In genomic region chr6:52233975-52234823, GRCh38 we compare ENCODE assay signal across 9 cellular contexts. TPM values are rescaled to one million over a fixed set of nuclear protein-coding genes. Genes with fewer than 3 reads are reported as not detected.
DNase-seq lines count a peak whose midpoint lies in the region; ATAC-seq and TF ChIP-seq lines count a peak whose summit lies in the region.
"Had no signal": no experiment of that assay in that cellular context is flagged by ENCODE, and none has a peak within 500 bp of the region (broad histone marks: within the 10 kb centered on the region; RNA-seq: fewer than 3 reads in every experiment).

No MANE protein-coding gene starts in this region.

- H3K9me3 ChIP-seq in cardiac muscle cell (ENCODE audit: low read depth): no peaks in the 10 kb centered on the region

- intact Hi-C loops in Right ventricle myocardium superior (cut with DNase I): loop anchor here (10.0 kb wide), 1 partner anchor 69 kb away; no protein-coding TSS in a partner anchor

- peak; percentile 40 for TF ChIP-seq CTCF in cardiac muscle cell (IDR thresholded peaks at IDR 0.05; ENCODE audit: low read depth, low read length)
- TF ChIP-seq CTCF in retinal pigment epithelial cell (conservative IDR thresholded peaks at IDR 0.05; ENCODE audit: low read depth, low read length): peak; percentile 57

- no peaks in the 10 kb centered on the region for H3K4me1 ChIP-seq in cardiac muscle cell (ENCODE audit: low read depth)

- no peaks in the 10 kb centered on the region for H3K36me3 ChIP-seq in cardiac muscle cell

- ATAC-seq in Right ventricle myocardium superior (ENCODE audit: poor library complexity): no peak
- peak; percentile 91 for ATAC-seq in GM21529 (IDR thresholded peaks at IDR 0.05; ENCODE audit: unreplicated experiment)
- peak; percentile 53 for ATAC-seq in esophagus mucosa

- DNase-seq in cardiac muscle cell (ENCODE audit: low read depth in 1 of 2, low spot score in 1 of 2) (peak; percentile 52 to 58), Right ventricle myocardium superior (no peak), SHP77 treated with DMSO at 0.1 percent for 48 hours (lab: John Stamatoyannopoulos, UW) (peak; percentile 20), retinal pigment epithelial cell (ENCODE audit: low read depth) (peak; percentile 5), middle frontal gyrus (ENCODE audit: extremely low spot score, low spot score) (no peak)
- peak; percentile 20 for DNase-seq in Jurkat, Clone E6-1 (ENCODE audit: low read depth, low spot score)

- H3K27me3 ChIP-seq in cardiac muscle cell: peaks cover 30% of the 10 kb centered on the region

- no peak overlapping the region for H3K27ac ChIP-seq in cardiac muscle cell
- H3K27ac ChIP-seq: HL-60 had no signal

- H3K4me3 ChIP-seq in cardiac muscle cell (no peak overlapping the region), retinal pigment epithelial cell (ENCODE audit: low read length) (no peak overlapping the region)
- H3K4me3 ChIP-seq in Jurkat, Clone E6-1 (ENCODE audit: low read length): no peak overlapping the region

RNA-seq across cellular contexts. Expression of gene IL17F, which starts 10.1 kb away (rescaled TPM):
- total RNA-seq in cardiac muscle cell (not detected in 2 replicates), Right ventricle myocardium superior (not detected), esophagus mucosa (0.20 TPM)
- not detected in 2 replicates for polyA plus RNA-seq in cardiac muscle cell
- polyA plus RNA-seq in Jurkat, Clone E6-1 (2012; ENCODE audit: insufficient read depth, insufficient read length): not detected

RNA-seq across cellular contexts. Expression of gene IL17A, which starts 48.0 kb away (rescaled TPM):
- total RNA-seq in cardiac muscle cell (not detected in 2 replicates), Right ventricle myocardium superior (not detected), esophagus mucosa (not detected)
- polyA plus RNA-seq in cardiac muscle cell: not detected in 2 replicates
- not detected for polyA plus RNA-seq in Jurkat, Clone E6-1 (2012; ENCODE audit: insufficient read depth, insufficient read length)

RNA-seq across cellular contexts. Expression of gene MCM3, which starts 50.3 kb away (rescaled TPM):
- total RNA-seq in cardiac muscle cell: 130 and 149 TPM in 2 replicates
- 98.8 and 134 TPM in 2 replicates for polyA plus RNA-seq in cardiac muscle cell
- 19.3 TPM for total RNA-seq in Right ventricle myocardium superior
- polyA plus RNA-seq in Jurkat, Clone E6-1 (2012; ENCODE audit: insufficient read depth, insufficient read length): 225 TPM
- total RNA-seq in esophagus mucosa: 30.3 TPM

Comparison
In these comparisons a context has a peak if more than half of its experiments do, and no peak if none do; other contexts are left out.
1. DNase-seq: peak in cardiac muscle cell (2 of 2), Jurkat, Clone E6-1 (single experiment), SHP77 treated with DMSO at 0.1 percent for 48 hours (single experiment) and retinal pigment epithelial cell (single experiment); none in Right ventricle myocardium superior (single experiment) and middle frontal gyrus (single experiment).